34 cellular contexts compared by ENCODE assay signal in genomic region chr6:3504354-3504753, GRCh38.
"Had no signal": no experiment of that assay in that cellular context is flagged by ENCODE, and none has a peak within 500 bp of the region (broad histone marks: within the 10 kb centered on the region; RNA-seq: fewer than 3 reads in every experiment).

No MANE protein-coding gene starts in this region.

- H3K27ac ChIP-seq: adrenal gland, body of pancreas, brain microvascular endothelial cell, breast epithelium, VCaP had no signal

- H3K4me3 ChIP-seq: adrenal gland, body of pancreas, breast epithelium had no signal

- H3K4me3 Mint-ChIP-seq: activated B cell treated with CpG ODN at 0.5 μM for 24 hours; activated CD4-positive, alpha-beta memory T cell treated with anti-CD3 and anti-CD28 coated beads for 36 hours; activated CD4-positive, alpha-beta T cell treated with anti-CD3 and anti-CD28 coated beads, Interleukin-2, amount 10 ng/mL, durations not matched to agents 24 days and 14 days; activated CD8-positive, alpha-beta T cell treated with anti-CD3 and anti-CD28 coated beads for 36 hours; activated naive CD4-positive, alpha-beta T cell treated with anti-CD3 and anti-CD28 coated beads for 36 hours; activated naive CD8-positive, alpha-beta T cell treated with anti-CD3 and anti-CD28 coated beads for 36 hours; activated T-helper 1 cell treated with anti-CD3 and anti-CD28 coated beads, Interleukin-12 subunit alpha, Interleukin-12 subunit beta, Interleukin-2, Interleukin-4 antibody, amounts not matched to agents 30 ng/mL and 10 ng/mL and 1 ng/mL, durations not matched to agents 14 hours and 24 hours and 36 hours; activated T-helper 17 cell treated with anti-CD3 and anti-CD28 coated beads, Interleukin-2, amount 50 U/mL, for 72 hours; T-helper 1 cell treated with Interleukin-12 subunit alpha and Interleukin-12 subunit beta and Interleukin-4 antibody, amounts not matched to agents 30 μg/mL and 1 μg/mL, for 36 hours; T-helper 2 cell treated with Interferon-gamma antibody and Interleukin-4, amounts not matched to agents 5 μg/mL and 100 μg/mL, for 36 hours had no signal

- H3K36me3 ChIP-seq: adrenal gland, brain microvascular endothelial cell, breast epithelium had no signal

- H3K27ac Mint-ChIP-seq: activated B cell treated with CpG ODN at 0.5 μM for 24 hours; activated CD4-positive, alpha-beta memory T cell treated with anti-CD3 and anti-CD28 coated beads for 36 hours; activated CD4-positive, alpha-beta T cell treated with anti-CD3 and anti-CD28 coated beads, Interleukin-2, amount 10 ng/mL, durations not matched to agents 24 days and 14 days; activated CD8-positive, alpha-beta T cell treated with anti-CD3 and anti-CD28 coated beads for 36 hours; activated naive CD4-positive, alpha-beta T cell treated with anti-CD3 and anti-CD28 coated beads for 36 hours; activated naive CD4-positive, alpha-beta T cell treated with anti-CD3 and anti-CD28 coated beads, Interleukin-2, amount 50 U/mL, for 72 hours; activated naive CD8-positive, alpha-beta T cell treated with anti-CD3 and anti-CD28 coated beads for 36 hours; activated T-helper 1 cell treated with anti-CD3 and anti-CD28 coated beads, Interleukin-12 subunit alpha, Interleukin-12 subunit beta, Interleukin-2, Interleukin-4 antibody, amounts not matched to agents 30 ng/mL and 10 ng/mL and 1 ng/mL, durations not matched to agents 14 hours and 24 hours and 36 hours; activated T-helper 17 cell treated with anti-CD3 and anti-CD28 coated beads, Interleukin-2, amount 50 U/mL, for 72 hours; T-helper 1 cell treated with Interleukin-12 subunit alpha and Interleukin-12 subunit beta and Interleukin-4 antibody, amounts not matched to agents 30 μg/mL and 1 μg/mL, for 36 hours; T-helper 2 cell treated with Interferon-gamma antibody and Interleukin-4, amounts not matched to agents 5 μg/mL and 100 μg/mL, for 36 hours had no signal

- ATAC-seq: activated CD8-positive, alpha-beta T cell treated with anti-CD3 and anti-CD28 coated beads for 36 hours; activated T-helper 17 cell treated with anti-CD3 and anti-CD28 coated beads, Interleukin-2, amount 50 U/mL, for 72 hours; body of pancreas had no signal

- H3K4me1 Mint-ChIP-seq: activated B cell treated with CpG ODN at 0.5 μM for 24 hours; activated CD4-positive, alpha-beta T cell treated with anti-CD3 and anti-CD28 coated beads, Interleukin-2, amount 10 ng/mL, durations not matched to agents 24 days and 14 days; activated naive CD8-positive, alpha-beta T cell treated with anti-CD3 and anti-CD28 coated beads for 36 hours; activated T-helper 17 cell treated with anti-CD3 and anti-CD28 coated beads, Interleukin-2, amount 50 U/mL, for 72 hours had no signal

- DNase-seq: activated B cell treated with CpG ODN at 0.5 μM for 24 hours; activated CD4-positive, alpha-beta memory T cell treated with anti-CD3 and anti-CD28 coated beads for 36 hours; activated CD4-positive, alpha-beta T cell treated with anti-CD3 and anti-CD28 coated beads for 4 hours; activated CD4-positive, alpha-beta T cell treated with anti-CD3 and anti-CD28 coated beads, Interleukin-2, amount 10 ng/mL, durations not matched to agents 24 days and 14 days; activated CD4-positive, alpha-beta T cell treated with anti-CD3 and anti-CD28 coated beads, Interleukin-2, amount 50 U/mL, for 1 hour; activated CD4-positive, alpha-beta T cell treated with anti-CD3 and anti-CD28 coated beads, Interleukin-2, amount 50 U/mL, for 4 hours; activated CD4-positive, CD25-positive, alpha-beta regulatory T cell treated with anti-CD3 and anti-CD28 coated beads, Interleukin-2, amount 50 U/mL, for 72 hours; activated CD8-positive, alpha-beta memory T cell treated with anti-CD3 and anti-CD28 coated beads, Interleukin-2, amount 50 U/mL, for 4 hours; activated CD8-positive, alpha-beta T cell treated with anti-CD3 and anti-CD28 coated beads for 36 hours; activated effector memory CD4-positive, alpha-beta T cell treated with anti-CD3 and anti-CD28 coated beads, Interleukin-2, amount 50 U/mL, for 16 hours; activated gamma-delta T cell treated with Interleukin-2 at 50 U/mL for 16 hours; activated naive CD4-positive, alpha-beta T cell; activated naive CD4-positive, alpha-beta T cell treated with anti-CD3 and anti-CD28 coated beads for 36 hours; activated naive CD4-positive, alpha-beta T cell treated with anti-CD3 and anti-CD28 coated beads, Interleukin-2, amount 50 U/mL, for 16 hours; activated naive CD8-positive, alpha-beta T cell treated with anti-CD3 and anti-CD28 coated beads for 36 hours; activated T-cell treated with anti-CD3 and anti-CD28 coated beads for 4 hours; activated T-cell treated with anti-CD3 and anti-CD28 coated beads, Interleukin-2, amount 50 U/mL, for 1 hour; activated T-cell treated with anti-CD3 and anti-CD28 coated beads, Interleukin-2, amount 50 U/mL, for 48 hours; adrenal gland; amniotic stem cell; aorta; body of pancreas; brain microvascular endothelial cell; central memory CD4-positive, alpha-beta T cell; T-helper 1 cell; T-helper 2 cell; T-helper 9 cell had no signal

- H3K4me1 ChIP-seq: body of pancreas, breast epithelium had no signal

- H3K27me3 ChIP-seq: adrenal gland, body of pancreas, brain microvascular endothelial cell, breast epithelium had no signal

- H3K9me3 Mint-ChIP-seq: activated CD4-positive, alpha-beta memory T cell treated with anti-CD3 and anti-CD28 coated beads for 36 hours; activated CD4-positive, alpha-beta T cell treated with anti-CD3 and anti-CD28 coated beads, Interleukin-2, amount 10 ng/mL, durations not matched to agents 24 days and 14 days; activated CD8-positive, alpha-beta T cell treated with anti-CD3 and anti-CD28 coated beads for 36 hours; activated naive CD4-positive, alpha-beta T cell treated with anti-CD3 and anti-CD28 coated beads for 36 hours; activated naive CD8-positive, alpha-beta T cell treated with anti-CD3 and anti-CD28 coated beads for 36 hours; activated T-helper 1 cell treated with anti-CD3 and anti-CD28 coated beads, Interleukin-12 subunit alpha, Interleukin-12 subunit beta, Interleukin-2, Interleukin-4 antibody, amounts not matched to agents 30 ng/mL and 10 ng/mL and 1 ng/mL, durations not matched to agents 14 hours and 24 hours and 36 hours; activated T-helper 17 cell treated with anti-CD3 and anti-CD28 coated beads, Interleukin-2, amount 50 U/mL, for 72 hours; T-helper 1 cell treated with Interleukin-12 subunit alpha and Interleukin-12 subunit beta and Interleukin-4 antibody, amounts not matched to agents 30 μg/mL and 1 μg/mL, for 36 hours; T-helper 2 cell treated with Interferon-gamma antibody and Interleukin-4, amounts not matched to agents 5 μg/mL and 100 μg/mL, for 36 hours had no signal

- H3K9me3 ChIP-seq: adrenal gland, body of pancreas, breast epithelium had no signal

- H3K36me3 Mint-ChIP-seq: activated CD4-positive, alpha-beta memory T cell treated with anti-CD3 and anti-CD28 coated beads for 36 hours; activated naive CD4-positive, alpha-beta T cell treated with anti-CD3 and anti-CD28 coated beads, Interleukin-2, amount 50 U/mL, for 72 hours; activated naive CD8-positive, alpha-beta T cell treated with anti-CD3 and anti-CD28 coated beads for 36 hours had no signal
